Comparison of ENCODE assay signal across 17 cellular contexts in the genomic region with DNA sequence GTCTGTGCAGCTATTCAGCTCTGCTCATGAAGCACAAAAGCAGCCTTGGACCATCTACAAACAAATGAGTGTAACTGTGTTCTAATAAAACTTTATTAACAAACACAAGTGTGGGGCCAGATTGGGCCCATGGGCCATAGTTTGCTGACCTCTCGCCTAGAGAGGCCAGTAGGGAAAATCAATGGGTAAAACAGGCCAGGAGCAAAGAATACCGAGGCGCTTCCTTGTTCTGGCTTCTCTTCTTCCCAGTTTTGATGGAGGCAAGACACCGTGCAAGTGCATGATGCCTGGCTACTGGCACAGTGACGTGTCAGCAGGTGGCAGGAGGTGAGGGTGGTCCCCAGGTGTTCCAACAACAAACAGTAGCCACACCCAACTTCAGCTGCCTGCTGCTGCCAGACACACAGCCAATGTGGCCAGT.
A peak's percentile ranks its signal among the peaks of the same experiment; 100 is the strongest.
DNase-seq lines count a peak whose midpoint lies in the region; TF ChIP-seq lines count a peak whose summit lies in the region.
"Had no signal": no experiment of that assay in that cellular context is flagged by ENCODE, and none has a peak within 500 bp of the region (broad histone marks: within the 10 kb centered on the region; RNA-seq: fewer than 3 reads in every experiment).

No MANE protein-coding gene starts in this region.

- no peaks in the 10 kb centered on the region for H3K36me3 ChIP-seq in esophagus muscularis mucosa
- H3K36me3 ChIP-seq: Peyer's patch had no signal

- no peaks in the 10 kb centered on the region for H3K9me3 ChIP-seq in esophagus muscularis mucosa
- H3K9me3 ChIP-seq: A549, Caco-2, Peyer's patch had no signal

- TF ChIP-seq CTCF in esophagus muscularis mucosa (IDR thresholded peaks at IDR 0.05), result no peak

- H3K4me1 ChIP-seq in esophagus muscularis mucosa, result no peaks in the 10 kb centered on the region
- H3K4me1 ChIP-seq: A549, Peyer's patch had no signal

- H3K27ac ChIP-seq in esophagus muscularis mucosa (replicated peaks in 1 of 4), result no peak overlapping the region
- H3K27ac ChIP-seq: A549, C4-2B, Peyer's patch had no signal

- TF ChIP-seq EP300 in esophagus muscularis mucosa (IDR thresholded peaks at IDR 0.05), result no peak

- no peak for TF ChIP-seq POLR2A in esophagus muscularis mucosa (IDR thresholded peaks at IDR 0.05; ENCODE audit: low read depth)

- peak; percentile 17 for DNase-seq in activated CD8-positive, alpha-beta memory T cell treated with anti-CD3 and anti-CD28 coated beads, Interleukin-2, amount 50 U/mL, for 48 hours
- no peak for DNase-seq in activated CD8-positive, alpha-beta memory T cell treated with anti-CD3 and anti-CD28 coated beads, Interleukin-2, amount 50 U/mL, for 4 hours
- peak; percentile 72 for DNase-seq in NCI-H2171 treated with DMSO at 0.1 percent for 48 hours (lab: John Stamatoyannopoulos, UW)
- DNase-seq in esophagus muscularis mucosa (ENCODE audit: extremely low spot score), result peak; percentile 7
- peak; percentile 30 for DNase-seq in ureter (ENCODE audit: low spot score)
- no peak for DNase-seq in stimulated activated CD4-positive, alpha-beta T cell treated with anti-CD3 and anti-CD28 coated beads, Interleukin-2, amount 100 ng/mL, for 24 hours
- DNase-seq in DMS79 treated with DMSO at 0.1 percent for 48 hours (lab: John Stamatoyannopoulos, UW), result no peak
- no peak for DNase-seq in germinal center (ENCODE audit: low spot score)
- DNase-seq: H7, Kasumi-1, NCI-H2081, NCI-H446, Peyer's patch, SHP77 had no signal

- WGBS in esophagus muscularis mucosa, result 91% methylated on average over 5 of the region's 5 CpGs

- intact Hi-C loops in esophagus muscularis mucosa (cut with DNase I), result no loop called here

- no peaks in the 10 kb centered on the region for H3K27me3 ChIP-seq in esophagus muscularis mucosa
- H3K27me3 ChIP-seq: Peyer's patch had no signal

- H3K4me3 ChIP-seq in esophagus muscularis mucosa, result no peak overlapping the region
- H3K4me3 ChIP-seq: A549, Peyer's patch had no signal

Comparison
In these comparisons a context has a peak if more than half of its experiments do, and no peak if none do; other contexts are left out.
1. DNase-seq: peak in activated CD8-positive, alpha-beta memory T cell treated with anti-CD3 and anti-CD28 coated beads, Interleukin-2, amount 50 U/mL, for 48 hours (single experiment), NCI-H2171 treated with DMSO at 0.1 percent for 48 hours (single experiment), esophagus muscularis mucosa (single experiment) and ureter (single experiment); none in activated CD8-positive, alpha-beta memory T cell treated with anti-CD3 and anti-CD28 coated beads, Interleukin-2, amount 50 U/mL, for 4 hours (single experiment), stimulated activated CD4-positive, alpha-beta T cell treated with anti-CD3 and anti-CD28 coated beads, Interleukin-2, amount 100 ng/mL, for 24 hours (0 of 2), DMS79 treated with DMSO at 0.1 percent for 48 hours (single experiment) and germinal center (single experiment).